ENCODE assay signal across 19 cellular contexts in the genomic region with DNA sequence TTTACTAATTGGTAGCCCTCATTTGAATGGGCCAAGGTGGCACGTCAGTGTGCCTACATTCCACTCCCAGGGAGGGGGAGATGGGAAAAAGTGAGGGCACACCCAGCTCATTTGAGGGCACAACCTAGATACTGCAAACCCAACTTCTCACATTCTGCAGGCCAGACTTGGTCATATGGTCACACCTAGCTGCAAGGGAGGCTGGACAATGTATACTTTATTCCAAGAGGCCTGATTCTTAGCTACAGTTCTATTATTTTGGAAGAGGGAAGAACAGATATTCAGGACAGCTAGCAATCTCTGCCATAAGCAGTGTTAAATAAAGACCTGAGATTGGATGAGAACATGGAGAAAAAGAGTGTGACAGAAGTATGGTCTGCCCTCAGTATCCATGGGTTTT.
"Had no signal": no experiment of that assay in that cellular context is flagged by ENCODE, and none has a peak within 500 bp of the region (broad histone marks: within the 10 kb centered on the region; RNA-seq: fewer than 3 reads in every experiment).

No MANE protein-coding gene starts in this region.

- H3K27me3 ChIP-seq: esophagus muscularis mucosa, foreskin keratinocyte, gastroesophageal sphincter, heart left ventricle, hepatocyte, left lung had no signal

- H3K4me2 ChIP-seq: hepatocyte had no signal

- H3K36me3 ChIP-seq: esophagus muscularis mucosa, gastroesophageal sphincter, heart left ventricle, left lung, lower lobe of right lung had no signal

- DNase-seq: dermis blood vessel endothelial cell; dorsolateral prefrontal cortex; effector CD4-positive, alpha-beta T cell; effector memory CD4-positive, alpha-beta T cell; foreskin keratinocyte; heart left ventricle; hypothalamus; immature natural killer cell; islet precursor cell; kidney; left lung; left ventricle myocardium superior; lower lobe of right lung; mesenchymal stem cell; mucosa of descending colon had no signal

- H3K27ac ChIP-seq: coronary artery, dorsolateral prefrontal cortex, esophagus muscularis mucosa, foreskin keratinocyte, gastroesophageal sphincter, hepatocyte, left lung, lower lobe of right lung had no signal

- ATAC-seq: foreskin keratinocyte, gastroesophageal sphincter, heart left ventricle, left lung, left ventricle myocardium superior, lower lobe of right lung, mucosa of descending colon had no signal

- H3K4me1 ChIP-seq: foreskin keratinocyte had no signal

- H2AFZ ChIP-seq: hepatocyte had no signal

- H3K4me3 ChIP-seq: coronary artery, dorsolateral prefrontal cortex, esophagus muscularis mucosa, gastroesophageal sphincter, heart left ventricle, hepatocyte, left lung, lower lobe of right lung, mucosa of descending colon had no signal
